8 cellular contexts compared by ENCODE assay signal in the genomic region with DNA sequence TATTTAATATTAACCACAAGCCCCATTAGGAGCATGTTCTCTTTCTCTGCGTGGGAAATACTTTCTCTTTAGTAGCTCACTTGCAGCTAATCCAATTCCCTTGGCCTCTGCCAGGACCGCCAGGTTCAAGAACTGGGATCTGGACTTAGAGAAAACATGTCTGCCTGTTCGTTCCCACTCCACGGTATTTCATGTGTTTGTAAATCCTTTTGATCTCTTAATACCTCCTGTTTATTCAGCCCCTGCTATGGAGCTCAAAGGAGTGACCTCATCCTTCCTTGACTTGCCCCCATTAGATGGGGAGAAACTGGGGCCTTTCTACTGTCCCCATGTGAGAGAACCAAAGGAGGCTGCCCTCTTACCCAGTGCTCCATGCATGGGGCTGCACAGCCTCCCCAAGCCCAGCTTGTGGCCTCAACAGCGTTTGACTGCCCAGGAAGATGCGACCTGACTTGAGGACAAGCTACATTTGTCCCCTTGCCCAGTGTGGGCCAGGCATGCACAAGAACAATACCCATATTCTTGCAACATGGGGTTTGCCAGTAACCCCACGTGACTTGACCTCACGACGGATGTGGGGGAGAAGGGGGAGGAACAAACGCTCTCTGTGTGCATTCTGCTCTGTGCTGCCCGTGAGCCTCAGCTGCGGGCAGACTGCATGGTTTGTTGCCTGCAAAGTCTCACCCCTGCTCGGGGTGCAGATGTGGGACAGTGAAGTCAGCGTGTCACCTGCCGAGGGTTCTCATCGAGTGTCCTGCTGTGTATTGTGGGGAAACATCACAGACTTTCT. TPM values are rescaled to one million over a fixed set of nuclear protein-coding genes. Genes with fewer than 3 reads are reported as not detected.
DNase-seq lines count a peak whose midpoint lies in the region; ATAC-seq, FAIRE-seq and TF ChIP-seq lines count a peak whose summit lies in the region.

No MANE protein-coding gene starts in this region.

- TF ChIP-seq POLR2A in endothelial cell of umbilical vein (IDR thresholded peaks at IDR 0.05; ENCODE audit: low read depth, low read length): peak; percentile 2

- POLR2A ChIA-PET in endothelial cell of umbilical vein (lab: Charles Lee): no interaction called here

- H2AFZ ChIP-seq in endothelial cell of umbilical vein (ENCODE audit: low read depth, low read length): no peak overlapping the region
- H2AFZ ChIP-seq in neural progenitor cell (replicated peaks): no peak overlapping the region
- no peak overlapping the region for H2AFZ ChIP-seq in MM.1S (ENCODE audit: low read length)

- ATAC-seq in GM21381 (IDR thresholded peaks at IDR 0.05; ENCODE audit: unreplicated experiment): peak; percentile 73

- H3K9me2 ChIP-seq in MM.1S (replicated peaks; ENCODE audit: insufficient read depth, low read length): no peaks in the 10 kb centered on the region

- intact Hi-C loops in endothelial cell of umbilical vein (cut with micrococcal nuclease): loop anchor here (5.0 kb wide), 1 partner anchor 47 kb away; no protein-coding TSS in a partner anchor

- H3K4me2 ChIP-seq in endothelial cell of umbilical vein (ENCODE audit: insufficient read depth, low read length) (peak overlapping the region; percentile 0), neural progenitor cell (no peak overlapping the region), MM.1S (ENCODE audit: low read depth, low read length) (no peak overlapping the region)

- H3K27ac ChIP-seq in endothelial cell of umbilical vein (ENCODE audit: insufficient read depth, low read depth, low read length) (peak overlapping the region; percentile 42), neural progenitor cell (no peak overlapping the region), subcutaneous abdominal adipose tissue (ENCODE audit: low read depth, low read length) (peak overlapping the region; percentile 92), MM.1S (ENCODE audit: low read length) (no peak overlapping the region)

- H3K36me3 Mint-ChIP-seq in neural progenitor cell: peaks cover 2% of the 10 kb centered on the region

- H3K27me3 Mint-ChIP-seq in neural progenitor cell (ENCODE audit: insufficient read depth, low read depth): peaks cover 11% of the 10 kb centered on the region

- no peaks in the 10 kb centered on the region for H3K9me3 Mint-ChIP-seq in neural progenitor cell

- H3K9ac ChIP-seq in endothelial cell of umbilical vein (replicated peaks; ENCODE audit: extremely low read depth, insufficient read depth, low read length): no peak overlapping the region
- H3K9ac ChIP-seq in neural progenitor cell: no peak overlapping the region
- H3K9ac ChIP-seq in subcutaneous abdominal adipose tissue (ENCODE audit: low read length in 5 of 5): peak overlapping the region in 1 of 5 donors; percentile 45
- no peak overlapping the region for H3K9ac ChIP-seq in MM.1S (ENCODE audit: low read length)

- H4K20me1 ChIP-seq in endothelial cell of umbilical vein (replicated peaks; ENCODE audit: control insufficient read depth, extremely low read depth, insufficient read depth, low read length) (no peaks in the 10 kb centered on the region), neural progenitor cell (ENCODE audit: low read depth) (no peaks in the 10 kb centered on the region), MM.1S (ENCODE audit: insufficient read depth, low read length) (no peaks in the 10 kb centered on the region)

- DNase-seq in NCI-H69 (lab: John Stamatoyannopoulos, UW) (peak; percentile 10), endothelial cell of umbilical vein (ENCODE audit: low read depth, low spot score) (no peak), neural progenitor cell (ENCODE audit: low spot score) (no peak), MM.1S (no peak), NCI-H345 treated with DMSO at 0.1 percent for 48 hours (lab: John Stamatoyannopoulos, UW; ENCODE audit: unreplicated experiment) (no peak)
- DNase-seq in activated CD8-positive, alpha-beta memory T cell treated with anti-CD3 and anti-CD28 coated beads, Interleukin-2, amount 50 U/mL, for 48 hours: peak; percentile 72

- BruUV-seq in endothelial cell of umbilical vein (replicated peaks; lab: Mats Ljungman, UMichigan): no TSS peak

- H3K79me2 ChIP-seq in endothelial cell of umbilical vein (ENCODE audit: control insufficient read depth, insufficient read depth, low read length) (peaks cover 76% of the 10 kb centered on the region), neural progenitor cell (ENCODE audit: low read depth) (no peaks in the 10 kb centered on the region), MM.1S (ENCODE audit: low read length) (peaks cover 78% of the 10 kb centered on the region)

- peak overlapping the region; percentile 92 for H3K27ac Mint-ChIP-seq in neural progenitor cell

- TF ChIP-seq CTCF in endothelial cell of umbilical vein (IDR thresholded peaks at IDR 0.05; ENCODE audit: extremely low read depth in 1 of 2, insufficient read depth in 1 of 2, low read depth in 1 of 2, low read length in 2 of 2) (no peak), neural progenitor cell (IDR thresholded peaks at IDR 0.05) (no peak), MM.1S (IDR thresholded peaks at IDR 0.05; ENCODE audit: low read length) (no peak)

- no peak for FAIRE-seq in endothelial cell of umbilical vein (lab: Jason Lieb, UNC)

- no peak overlapping the region for H3K4me3 ChIP-seq in endothelial cell of umbilical vein (replicated peaks in 1 of 3; ENCODE audit: insufficient read depth in 1 of 3, low read depth in 1 of 3, low read length in 3 of 3)
- no peak overlapping the region for H3K4me3 ChIP-seq in neural progenitor cell
- H3K4me3 ChIP-seq in subcutaneous abdominal adipose tissue (ENCODE audit: low read depth in 1 of 5, low read length in 5 of 5): peak overlapping the region in 1 of 5 donors; percentile 4
- H3K4me3 ChIP-seq in MM.1S (ENCODE audit: low read length): no peak overlapping the region

- peaks cover 82% of the 10 kb centered on the region for H3K4me1 Mint-ChIP-seq in neural progenitor cell

- H3K9me3 ChIP-seq in endothelial cell of umbilical vein (replicated peaks; ENCODE audit: control insufficient read depth, insufficient read depth, low read length) (no peaks in the 10 kb centered on the region), neural progenitor cell (ENCODE audit: low read depth) (no peaks in the 10 kb centered on the region), subcutaneous abdominal adipose tissue (ENCODE audit: control insufficient read depth in 5 of 5, low read length in 5 of 5) (no peaks in the 10 kb centered on the region), MM.1S (replicated peaks; ENCODE audit: insufficient read depth, low read length) (no peaks in the 10 kb centered on the region)

- H3K36me3 ChIP-seq in endothelial cell of umbilical vein (ENCODE audit: control insufficient read depth in 2 of 2, extremely low read depth in 1 of 2, insufficient read depth in 2 of 2, low read length in 2 of 2) (peaks cover 22 to 26% of the 10 kb centered on the region in 2 experiments), neural progenitor cell (no peaks in the 10 kb centered on the region), subcutaneous abdominal adipose tissue (ENCODE audit: control insufficient read depth in 5 of 5, insufficient read depth in 5 of 5, low read length in 5 of 5) (peaks cover 0 to 11% (median 8%) of the 10 kb centered on the region in 5 donors), MM.1S (replicated peaks; ENCODE audit: insufficient read depth, low read length) (peaks cover 5% of the 10 kb centered on the region; the same call in 1 of the 2 replicates)

- H3F3A ChIP-seq in neural progenitor cell (ENCODE audit: low read depth) (peaks cover 6% of the 10 kb centered on the region), MM.1S (ENCODE audit: insufficient read depth, low read length) (peaks cover 13% of the 10 kb centered on the region)

- H3K27me3 ChIP-seq in endothelial cell of umbilical vein (ENCODE audit: control insufficient read depth in 2 of 2, insufficient read depth in 2 of 2, low read length in 2 of 2) (no peaks in the 10 kb centered on the region), neural progenitor cell (no peaks in the 10 kb centered on the region), subcutaneous abdominal adipose tissue (ENCODE audit: control insufficient read depth in 5 of 5, insufficient read depth in 4 of 5, low read length in 5 of 5) (no peaks in the 10 kb centered on the region), MM.1S (replicated peaks; ENCODE audit: insufficient read depth, low read length) (no peaks in the 10 kb centered on the region)

- peak overlapping the region; percentile 58 for H3K4me3 Mint-ChIP-seq in neural progenitor cell

- dilution Hi-C loops in endothelial cell of umbilical vein (cut with MboI; ENCODE audit: extremely low pct_ligation_motif_present, low sequenced_read_pairs): no loop called here

- no peaks in the 10 kb centered on the region for H3K9me1 ChIP-seq in endothelial cell of umbilical vein (replicated peaks; ENCODE audit: control insufficient read depth, extremely low read depth, insufficient read depth, low read length)

- H3K4me1 ChIP-seq in endothelial cell of umbilical vein (ENCODE audit: control insufficient read depth, extremely low read depth, insufficient read depth, low read length) (peaks cover 74% of the 10 kb centered on the region), neural progenitor cell (peaks cover 41% of the 10 kb centered on the region), subcutaneous abdominal adipose tissue (ENCODE audit: control insufficient read depth in 5 of 5, insufficient read depth in 5 of 5, low read length in 5 of 5) (peaks cover 8 to 72% (median 58%) of the 10 kb centered on the region in 5 donors), MM.1S (ENCODE audit: low read length) (peaks cover 19% of the 10 kb centered on the region)

- CTCF ChIA-PET in endothelial cell of umbilical vein (lab: Charles Lee): interaction anchor here (0.9 to 4.1 kb wide), 10 partner anchors 9 to 242 kb away, joined by 3 to 27 read pairs (median 4); no protein-coding TSS in a partner anchor

TF ChIP-seq in endothelial cell of umbilical vein, 7 proteins besides CTCF, POLR2A, EP300 and RAD21:
- no peak for TF ChIP-seq MYC (IDR thresholded peaks at IDR 0.05; ENCODE audit: low read depth, low read length)
- TF ChIP-seq POLR2AphosphoS5 (IDR thresholded peaks at IDR 0.05; ENCODE audit: insufficient read depth, low read depth, low read length): peak; percentile 11
- TF ChIP-seq FOS (IDR thresholded peaks at IDR 0.05; ENCODE audit: borderline replicate concordance, insufficient read depth, low read length): no peak
- no peak for TF ChIP-seq EZH2 (IDR thresholded peaks at IDR 0.05; ENCODE audit: borderline replicate concordance, low read depth, low read length, severe bottlenecking)
- TF ChIP-seq GATA2 (IDR thresholded peaks at IDR 0.05; ENCODE audit: insufficient read depth, insufficient read length, low read depth, low read length): no peak

RNA-seq across cellular contexts. Expression of a gene that starts 30.3 kb away (rescaled TPM):
- total RNA-seq in endothelial cell of umbilical vein (379 and 504 TPM in 2 replicates), neural progenitor cell (ENCODE audit: low replicate concordance) (3.1 and 3.6 TPM in 2 replicates)
- polyA plus RNA-seq in endothelial cell of umbilical vein: 943 and 1,225 TPM in 2 replicates
- polyA plus RNA-seq in endothelial cell of umbilical vein (2011; cell fraction: cytosol; rRNA removed): 972 and 1,213 TPM in 2 replicates
- 481 and 655 TPM in 2 replicates for polyA plus RNA-seq in endothelial cell of umbilical vein (2011; cell fraction: nucleus; rRNA removed)
- polyA plus RNA-seq in endothelial cell of umbilical vein (2012): 1,387 and 1,527 TPM in 2 replicates
- polyA minus RNA-seq in endothelial cell of umbilical vein: 848 and 909 TPM in 2 replicates
- 79.2 TPM for polyA minus RNA-seq in endothelial cell of umbilical vein (2011; cell fraction: cytosol; rRNA and poly(A)+ RNA removed)
- 148 and 194 TPM in 2 replicates for polyA minus RNA-seq in endothelial cell of umbilical vein (2011; cell fraction: nucleus; rRNA and poly(A)+ RNA removed)

Comparison
In these comparisons a context has a peak if more than half of its experiments do, and no peak if none do; other contexts are left out.
1. DNase-seq: peak in NCI-H69 (single experiment) and activated CD8-positive, alpha-beta memory T cell treated with anti-CD3 and anti-CD28 coated beads, Interleukin-2, amount 50 U/mL, for 48 hours (single experiment); none in endothelial cell of umbilical vein (single experiment), neural progenitor cell (single experiment), MM.1S (single experiment) and NCI-H345 treated with DMSO at 0.1 percent for 48 hours (single experiment).
2. H3K27ac ChIP-seq: peak in endothelial cell of umbilical vein (single experiment) and subcutaneous abdominal adipose tissue (single experiment); none in neural progenitor cell (single experiment) and MM.1S (single experiment).
3. RNA of a gene that starts 30.3 kb away (total RNA-seq): 379 to 504 TPM in endothelial cell of umbilical vein; 3.1 to 3.6 TPM in neural progenitor cell; every median in the first group is over 10 times any median in the second.